Comparison of ENCODE assay signal across 16 cellular contexts in the genomic region with DNA sequence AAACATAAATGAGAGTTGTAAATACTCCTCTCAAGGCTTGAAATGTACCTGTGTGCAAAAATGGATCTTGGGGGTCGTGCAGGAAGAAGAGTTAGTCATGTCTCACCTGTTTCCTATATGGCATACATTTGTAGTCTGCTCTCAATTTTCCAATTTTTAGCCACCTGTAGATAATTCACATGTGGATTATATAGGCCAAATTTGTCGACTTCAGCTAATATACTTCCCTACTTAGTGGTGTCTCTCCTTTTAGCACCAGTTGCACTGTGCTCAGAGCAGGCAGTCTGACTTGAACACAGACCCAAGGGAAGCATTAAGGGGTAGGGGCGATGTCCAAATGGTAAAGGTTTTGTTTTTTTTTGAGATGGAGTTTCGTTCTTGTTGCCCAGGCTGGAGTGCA. TPM values are rescaled to one million over a fixed set of nuclear protein-coding genes. Genes with fewer than 3 reads are reported as not detected.
DNase-seq lines count a peak whose midpoint lies in the region; ATAC-seq and TF ChIP-seq lines count a peak whose summit lies in the region.
"Had no signal": no experiment of that assay in that cellular context is flagged by ENCODE, and none has a peak within 500 bp of the region (broad histone marks: within the 10 kb centered on the region; RNA-seq: fewer than 3 reads in every experiment).

No MANE protein-coding gene starts in this region.

- peaks cover 14% of the 10 kb centered on the region for H3K36me3 Mint-ChIP-seq in chondrocyte (ENCODE audit: low read depth)
- H3K36me3 Mint-ChIP-seq in naive thymus-derived CD4-positive, alpha-beta T cell: peaks cover 0 to 3% (median 0%) of the 10 kb centered on the region in 5 donors

- H3F3A ChIP-seq in GM23248 (ENCODE audit: insufficient read depth): peaks cover 22% of the 10 kb centered on the region

- intact Hi-C loops in naive thymus-derived CD4-positive, alpha-beta T cell (cut with micrococcal nuclease): loop anchor here in 1 of 2 donors (5.0 kb wide), 1 partner anchor 299 kb away; no protein-coding TSS in a partner anchor

- H3K27ac Mint-ChIP-seq in chondrocyte (ENCODE audit: unreplicated experiment): no peak overlapping the region
- no peak overlapping the region for H3K27ac Mint-ChIP-seq in naive thymus-derived CD4-positive, alpha-beta T cell
- H3K27ac Mint-ChIP-seq: activated naive CD4-positive, alpha-beta T cell treated with anti-CD3 and anti-CD28 coated beads, Interleukin-2, amount 10 ng/mL, durations not matched to agents 7 days and 5 days had no signal

- peak overlapping the region; percentile 94 for H3K4me2 ChIP-seq in GM23248 (ENCODE audit: unreplicated experiment)

- H3K9ac ChIP-seq in GM23248 (0 out of 2 replicates have a peak overlapping the region, but pooled peaks have one; percentile 14), skeletal muscle tissue (ENCODE audit: low read depth in 1 of 3, low read length in 3 of 3) (peak overlapping the region; percentile 76 to 98 (median 87))

- in situ Hi-C loops in GM23248 (cut with MboI): no loop called here

- H3K27me3 ChIP-seq in GM23248 (replicated peaks; ENCODE audit: insufficient read depth): no peaks in the 10 kb centered on the region
- peaks cover 0 to 10% of the 10 kb centered on the region in 2 donors for H3K27me3 ChIP-seq in naive thymus-derived CD4-positive, alpha-beta T cell (ENCODE audit: control insufficient read depth in 2 of 2, insufficient read depth in 2 of 2, low read length in 2 of 2)
- H3K27me3 ChIP-seq in skeletal muscle tissue (ENCODE audit: control insufficient read depth in 3 of 3, insufficient read depth in 3 of 3, low read length in 3 of 3): no peaks in the 10 kb centered on the region
- H3K27me3 ChIP-seq: breast epithelium had no signal

- H3K27ac ChIP-seq in GM23248 (no peak overlapping the region), skeletal muscle tissue (ENCODE audit: low read depth, low read length) (peak overlapping the region; percentile 99)
- no peak overlapping the region for H3K27ac ChIP-seq in naive thymus-derived CD4-positive, alpha-beta T cell (ENCODE audit: low read depth, low read length)
- H3K27ac ChIP-seq: breast epithelium had no signal

- peaks cover 28% of the 10 kb centered on the region for H3K4me1 Mint-ChIP-seq in chondrocyte (ENCODE audit: low read depth)
- peaks cover 6 to 22% (median 14%) of the 10 kb centered on the region in 7 donors for H3K4me1 Mint-ChIP-seq in naive thymus-derived CD4-positive, alpha-beta T cell

- no peaks in the 10 kb centered on the region for H3K36me3 ChIP-seq in GM23248 (ENCODE audit: low read depth)
- H3K36me3 ChIP-seq in naive thymus-derived CD4-positive, alpha-beta T cell (ENCODE audit: control insufficient read depth in 2 of 3, insufficient read depth in 3 of 3, low read length in 3 of 3): no peaks in the 10 kb centered on the region
- H3K36me3 ChIP-seq in skeletal muscle tissue (ENCODE audit: control insufficient read depth in 3 of 3, insufficient read depth in 3 of 3, low read length in 3 of 3): peaks cover 23 to 40% (median 36%) of the 10 kb centered on the region in 3 donors
- H3K36me3 ChIP-seq: breast epithelium had no signal

- POLR2A ChIA-PET in naive thymus-derived CD4-positive, alpha-beta T cell (lab: Charles Lee): no interaction called here

- no peaks in the 10 kb centered on the region for H3K27me3 Mint-ChIP-seq in chondrocyte (ENCODE audit: low read depth)
- H3K27me3 Mint-ChIP-seq in naive thymus-derived CD4-positive, alpha-beta T cell: peaks cover 67 to 81% (median 71%) of the 10 kb centered on the region in 5 donors

- H3K9me2 ChIP-seq in GM23248 (ENCODE audit: insufficient read depth): no peaks in the 10 kb centered on the region

- peaks cover 16% of the 10 kb centered on the region for H3K4me1 ChIP-seq in GM23248 (ENCODE audit: insufficient read depth)
- H3K4me1 ChIP-seq in naive thymus-derived CD4-positive, alpha-beta T cell (ENCODE audit: control insufficient read depth in 2 of 2, insufficient read depth in 2 of 2, low read length in 2 of 2): no peaks in the 10 kb centered on the region
- peaks cover 2 to 15% (median 14%) of the 10 kb centered on the region in 3 donors for H3K4me1 ChIP-seq in skeletal muscle tissue (ENCODE audit: control insufficient read depth in 3 of 3, insufficient read depth in 3 of 3, low read length in 3 of 3)

- H3K4me3 ChIP-seq in GM23248: peak overlapping the region; percentile 45
- no peak overlapping the region for H3K4me3 ChIP-seq in naive thymus-derived CD4-positive, alpha-beta T cell (ENCODE audit: low read length)
- peak overlapping the region; percentile 66 to 95 (median 92) for H3K4me3 ChIP-seq in skeletal muscle tissue (ENCODE audit: low read length in 3 of 3)

- H3K4me3 Mint-ChIP-seq in chondrocyte (ENCODE audit: unreplicated experiment): peak overlapping the region; percentile 66
- peak overlapping the region in 6 of 10 donors; percentile 14 to 60 (median 30) for H3K4me3 Mint-ChIP-seq in naive thymus-derived CD4-positive, alpha-beta T cell
- H3K4me3 Mint-ChIP-seq: activated naive CD4-positive, alpha-beta T cell treated with anti-CD3 and anti-CD28 coated beads, Interleukin-2, amount 10 ng/mL, durations not matched to agents 7 days and 5 days had no signal

- H3K9me3 ChIP-seq in GM23248 (ENCODE audit: low read depth) (no peaks in the 10 kb centered on the region), skeletal muscle tissue (ENCODE audit: control insufficient read depth in 3 of 3, low read length in 3 of 3) (no peaks in the 10 kb centered on the region)
- H3K9me3 ChIP-seq in naive thymus-derived CD4-positive, alpha-beta T cell (ENCODE audit: control insufficient read depth in 2 of 3, low read length in 3 of 3): no peaks in the 10 kb centered on the region
- H3K9me3 ChIP-seq: breast epithelium had no signal

- H3K79me2 ChIP-seq in GM23248 (ENCODE audit: insufficient read depth): no peaks in the 10 kb centered on the region; the same call in 1 of the 2 replicates

- CTCF ChIA-PET in naive thymus-derived CD4-positive, alpha-beta T cell (lab: Charles Lee): no interaction called here

- no peak for TF ChIP-seq CTCF in chondrocyte (IDR thresholded peaks at IDR 0.05)

- 93 to 94% methylated on average over 4 of the region's 4 CpGs for WGBS in GM23248 (ENCODE audit: low coverage in 1 of 2, low lambda C conversion rate in 2 of 2, missing lambda C conversion rate in 2 of 2), 2 experiments

- H2AFZ ChIP-seq in GM23248: peak overlapping the region; percentile 53; the same call in 1 of the 2 replicates

- H3K9me3 Mint-ChIP-seq in chondrocyte (ENCODE audit: low read depth): no peaks in the 10 kb centered on the region
- H3K9me3 Mint-ChIP-seq in naive thymus-derived CD4-positive, alpha-beta T cell: peaks cover 0 to 7% (median 0%) of the 10 kb centered on the region in 11 donors
- H3K9me3 Mint-ChIP-seq: activated naive CD4-positive, alpha-beta T cell treated with anti-CD3 and anti-CD28 coated beads, Interleukin-2, amount 10 ng/mL, durations not matched to agents 7 days and 5 days had no signal

- no peaks in the 10 kb centered on the region for H4K20me1 ChIP-seq in GM23248 (ENCODE audit: insufficient read depth)

- no peak for ATAC-seq in naive thymus-derived CD4-positive, alpha-beta T cell
- ATAC-seq in HG03469 (IDR thresholded peaks at IDR 0.05; ENCODE audit: unreplicated experiment) (no peak), GM21381 (IDR thresholded peaks at IDR 0.05; ENCODE audit: unreplicated experiment) (no peak)

- DNase-seq in GM23248 (no peak), chondrocyte (ENCODE audit: low spot score) (no peak), NCI-H1694 (lab: John Stamatoyannopoulos, UW) (no peak)
- no peak for DNase-seq in naive thymus-derived CD4-positive, alpha-beta T cell
- DNase-seq in NK-92 treated with Interleukin-12 subunit alpha and Interleukin-12 subunit beta, amount 100 ng/mL, for 24 hours (lab: John Stamatoyannopoulos, UW): no peak
- DNase-seq: activated naive CD4-positive, alpha-beta T cell treated with anti-CD3 and anti-CD28 coated beads, Interleukin-2, amount 10 ng/mL, durations not matched to agents 7 days and 5 days; GOT3; islet precursor cell; MV-4-11; RPMI8226; stimulated activated CD4-positive, alpha-beta T cell treated with anti-CD3 and anti-CD28 coated beads, Interleukin-4, amount 100 ng/mL, for 4 hours; T-helper 1 cell had no signal

RNA-seq across cellular contexts. Expression of gene RBM24, which starts 1.9 kb away (rescaled TPM):
- 7.3 and 7.9 TPM in 2 replicates for total RNA-seq in GM23248 (2014; rRNA removed; shearing (Covaris generic))
- polyA plus RNA-seq in GM23248 (2016; fragmentation: Nextera tagmentation; extraction: Ambion mirVana): 3.5 and 4.6 TPM in 2 replicates
- total RNA-seq in chondrocyte: 10.1 to 13.1 TPM (median 10.8 TPM) in 3 replicates
- total RNA-seq in naive thymus-derived CD4-positive, alpha-beta T cell: not detected
- not detected for polyA plus RNA-seq in naive thymus-derived CD4-positive, alpha-beta T cell
- 116 TPM for total RNA-seq in skeletal muscle tissue
